ENCODE assay signal across 7 cellular contexts in the genomic region with DNA sequence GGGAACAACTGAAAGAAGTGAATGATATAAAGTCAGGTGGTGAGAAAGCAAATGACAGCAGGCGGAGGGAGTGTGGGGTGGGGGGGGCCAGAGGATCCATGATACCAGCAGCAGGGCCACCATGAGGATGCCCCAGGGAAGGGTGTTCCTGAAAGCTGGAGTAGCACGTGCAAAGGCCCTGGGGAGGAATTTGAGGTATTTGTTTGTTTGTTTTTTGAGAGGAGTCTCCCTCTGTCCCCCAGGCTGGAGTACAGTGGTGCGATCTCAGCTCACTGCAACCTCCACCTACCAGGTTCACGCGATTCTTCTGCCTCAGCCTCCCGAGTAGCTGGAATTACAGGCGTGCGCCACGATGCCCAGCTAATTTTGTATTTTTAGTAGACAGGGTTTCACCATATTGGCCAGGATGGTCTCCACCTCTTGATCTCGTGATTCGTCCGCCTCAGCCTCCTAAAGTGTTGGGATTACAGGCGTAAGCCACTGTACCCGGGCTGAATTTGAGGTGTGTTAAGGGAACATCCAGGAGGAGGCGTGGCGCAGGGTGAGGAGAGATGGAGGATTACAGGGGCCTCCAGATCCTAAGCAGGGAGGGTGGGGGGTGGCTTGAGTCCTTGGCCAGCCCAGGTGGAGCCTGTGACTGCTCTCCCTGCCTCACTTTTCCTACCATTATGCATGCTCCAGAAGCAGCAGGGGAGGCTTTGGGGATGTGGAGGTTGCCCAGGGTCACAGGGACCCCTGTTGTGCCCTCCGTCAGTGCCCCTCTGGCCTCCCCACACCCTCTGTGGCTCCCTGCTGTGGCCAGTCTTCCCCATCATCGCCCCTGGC. TPM values are rescaled to one million over a fixed set of nuclear protein-coding genes. Genes with fewer than 3 reads are reported as not detected.
DNase-seq lines count a peak whose midpoint lies in the region; ATAC-seq and TF ChIP-seq lines count a peak whose summit lies in the region.

No MANE protein-coding gene starts in this region.

- H3K4me1 ChIP-seq in iPS-18a (ENCODE audit: control insufficient read depth, low read depth, low read length), result peaks cover 7% of the 10 kb centered on the region

- no peak for TF ChIP-seq POLR2A in erythroblast (IDR thresholded peaks at IDR 0.05; ENCODE audit: low read length)

- H3K4me1 Mint-ChIP-seq in activated CD8-positive, alpha-beta T cell treated with anti-CD3 and anti-CD28 coated beads for 36 hours (ENCODE audit: low read depth), result peaks cover 62% of the 10 kb centered on the region
- H3K4me1 Mint-ChIP-seq in stimulated activated naive B cell treated with anti-CD40 and anti-IgM and Interleukin-4, amounts not matched to agents 10 μg/mL and 1 μg/mL and 100 μg/mL, for 72 hours, result peaks cover 47 to 73% of the 10 kb centered on the region in 2 donors

- no peaks in the 10 kb centered on the region for H3K36me3 ChIP-seq in iPS-18a (ENCODE audit: control insufficient read depth, low read depth, low read length)

- no peaks in the 10 kb centered on the region for H3K9me3 ChIP-seq in iPS-18a (ENCODE audit: control insufficient read depth, low read depth, low read length)

- H3K9ac ChIP-seq in iPS-18a (ENCODE audit: low read length), result peak overlapping the region; percentile 17

- in situ Hi-C loops in G401 (cut with HindIII; ENCODE audit: low sequenced_read_pairs), result no loop called here

- intact Hi-C loops in activated CD8-positive, alpha-beta T cell treated with anti-CD3 and anti-CD28 coated beads for 36 hours (cut with micrococcal nuclease), result no loop called here

- peaks cover 38% of the 10 kb centered on the region for H3K36me3 Mint-ChIP-seq in activated CD8-positive, alpha-beta T cell treated with anti-CD3 and anti-CD28 coated beads for 36 hours (ENCODE audit: low read depth)
- peaks cover 17 to 37% of the 10 kb centered on the region in 2 donors for H3K36me3 Mint-ChIP-seq in stimulated activated naive B cell treated with anti-CD40 and anti-IgM and Interleukin-4, amounts not matched to agents 10 μg/mL and 1 μg/mL and 100 μg/mL, for 72 hours

- H3K4me3 Mint-ChIP-seq in activated CD8-positive, alpha-beta T cell treated with anti-CD3 and anti-CD28 coated beads for 36 hours, result peak overlapping the region; percentile 85
- H3K4me3 Mint-ChIP-seq in stimulated activated naive B cell treated with anti-CD40 and anti-IgM and Interleukin-4, amounts not matched to agents 10 μg/mL and 1 μg/mL and 100 μg/mL, for 72 hours, result peak overlapping the region; percentile 83 to 89

- no peak for ATAC-seq in activated CD8-positive, alpha-beta T cell treated with anti-CD3 and anti-CD28 coated beads for 36 hours
- no peak for ATAC-seq in stimulated activated naive B cell treated with anti-CD40 and anti-IgM and Interleukin-4, amounts not matched to agents 10 μg/mL and 1 μg/mL and 100 μg/mL, for 72 hours (replicated peaks)

- DNase-seq in HFF-Myc (ENCODE audit: extremely low read depth, low read depth), result no peak
- no peak for DNase-seq in activated CD8-positive, alpha-beta T cell treated with anti-CD3 and anti-CD28 coated beads for 36 hours
- DNase-seq in stimulated activated naive B cell treated with anti-CD40 and anti-IgM and Interleukin-4, amounts not matched to agents 10 μg/mL and 1 μg/mL and 100 μg/mL, for 72 hours, result no peak
- DNase-seq in erythroblast (lab: John Stamatoyannopoulos, UW), result no peak
- DNase-seq in G401 (ENCODE audit: low spot score), result no peak
- no peak for DNase-seq in HPDE6-E6E7 (ENCODE audit: extremely low spot score)

- CTCF ChIA-PET in activated CD8-positive, alpha-beta T cell treated with anti-CD3 and anti-CD28 coated beads for 36 hours (lab: Charles Lee), result interaction anchor here (1.3 to 8.0 kb wide), 4 partner anchors 10 to 35 kb away, joined by 5 to 119 read pairs (median 14); a partner anchor contains a TSS

- peak overlapping the region; percentile 56 for H3K4me3 ChIP-seq in HFF-Myc (replicated peaks; ENCODE audit: low read depth, low read length)
- H3K4me3 ChIP-seq in iPS-18a (ENCODE audit: low read length), result peak overlapping the region; percentile 82

- no peaks in the 10 kb centered on the region for H3K9me3 Mint-ChIP-seq in activated CD8-positive, alpha-beta T cell treated with anti-CD3 and anti-CD28 coated beads for 36 hours
- H3K9me3 Mint-ChIP-seq in stimulated activated naive B cell treated with anti-CD40 and anti-IgM and Interleukin-4, amounts not matched to agents 10 μg/mL and 1 μg/mL and 100 μg/mL, for 72 hours, result peaks cover 5% of the 10 kb centered on the region in 2 donors

- H3K27ac Mint-ChIP-seq in activated CD8-positive, alpha-beta T cell treated with anti-CD3 and anti-CD28 coated beads for 36 hours, result peak overlapping the region; percentile 93
- H3K27ac Mint-ChIP-seq in stimulated activated naive B cell treated with anti-CD40 and anti-IgM and Interleukin-4, amounts not matched to agents 10 μg/mL and 1 μg/mL and 100 μg/mL, for 72 hours, result peak overlapping the region; percentile 98

- H3K27ac ChIP-seq in iPS-18a (ENCODE audit: low read length), result peak overlapping the region; percentile 13

- no peak for TF ChIP-seq CTCF in HFF-Myc (IDR thresholded peaks at IDR 0.05; ENCODE audit: low read depth, low read length, missing control alignments)
- TF ChIP-seq CTCF in activated CD8-positive, alpha-beta T cell treated with anti-CD3 and anti-CD28 coated beads for 36 hours (IDR thresholded peaks at IDR 0.05), result peak; percentile 13

- no peaks in the 10 kb centered on the region for H3K27me3 ChIP-seq in iPS-18a (ENCODE audit: control insufficient read depth, insufficient read depth, low read length)

- POLR2A ChIA-PET in activated CD8-positive, alpha-beta T cell treated with anti-CD3 and anti-CD28 coated beads for 36 hours (lab: Charles Lee), result interaction anchor here (2.0 to 6.5 kb wide), 4 partner anchors 10 to 28 kb away, joined by 10 to 225 read pairs (median 47); a partner anchor contains a TSS

- H3K27me3 Mint-ChIP-seq in activated CD8-positive, alpha-beta T cell treated with anti-CD3 and anti-CD28 coated beads for 36 hours, result no peaks in the 10 kb centered on the region
- H3K27me3 Mint-ChIP-seq in stimulated activated naive B cell treated with anti-CD40 and anti-IgM and Interleukin-4, amounts not matched to agents 10 μg/mL and 1 μg/mL and 100 μg/mL, for 72 hours, result no peaks in the 10 kb centered on the region

RNA-seq across cellular contexts. Expression of a gene that starts 12.4 kb away (rescaled TPM):
- total RNA-seq in activated CD8-positive, alpha-beta T cell treated with anti-CD3 and anti-CD28 coated beads for 36 hours, result 100 to 1,000 TPM; 527 to 530 TPM
- total RNA-seq in G401 (2014; rRNA removed; shearing (Covaris generic)), result 263 and 286 TPM in 2 replicates

RNA-seq across cellular contexts. Expression of a gene that starts 19.6 kb away (rescaled TPM):
- total RNA-seq in activated CD8-positive, alpha-beta T cell treated with anti-CD3 and anti-CD28 coated beads for 36 hours, result under 1 TPM; 0.59 to 0.69 TPM
- 0.37 and 0.47 TPM in 2 replicates for total RNA-seq in G401 (2014; rRNA removed; shearing (Covaris generic))

RNA-seq across cellular contexts. Expression of a gene that starts 29.0 kb away (rescaled TPM):
- total RNA-seq in activated CD8-positive, alpha-beta T cell treated with anti-CD3 and anti-CD28 coated beads for 36 hours, result 100 to 1,000 TPM; 426 to 433 TPM
- 539 and 749 TPM in 2 replicates for total RNA-seq in G401 (2014; rRNA removed; shearing (Covaris generic))

RNA-seq across cellular contexts. Expression of a gene that starts 46.5 kb away (rescaled TPM):
- total RNA-seq in activated CD8-positive, alpha-beta T cell treated with anti-CD3 and anti-CD28 coated beads for 36 hours, result 10 to 100 TPM; 21.7 to 23.9 TPM
- 6.5 and 14.1 TPM in 2 replicates for total RNA-seq in G401 (2014; rRNA removed; shearing (Covaris generic))
